ENCODE assay signal across 24 cellular contexts in the genomic region with DNA sequence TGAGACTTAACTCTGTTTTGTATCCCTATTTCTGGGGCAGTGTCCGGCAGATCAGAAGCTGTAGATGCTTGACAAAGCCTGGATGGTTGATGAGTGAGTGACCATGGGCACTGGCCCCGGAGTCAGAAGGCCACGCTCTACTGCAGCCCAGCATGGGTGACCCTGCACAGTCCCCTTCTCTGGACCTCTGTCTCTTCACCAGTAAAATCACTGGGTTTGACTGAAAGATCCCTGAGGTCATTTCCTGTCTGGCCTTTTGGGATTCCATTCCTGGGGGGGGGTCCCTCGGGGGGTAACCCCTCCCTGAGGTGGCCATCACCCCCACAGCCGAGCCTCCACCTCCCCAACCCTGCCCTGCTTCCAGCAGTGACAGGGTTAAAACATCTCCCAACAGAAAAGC.
"Had no signal": no experiment of that assay in that cellular context is flagged by ENCODE, and none has a peak within 500 bp of the region (broad histone marks: within the 10 kb centered on the region; RNA-seq: fewer than 3 reads in every experiment).

No MANE protein-coding gene starts in this region.

- H3K27me3 ChIP-seq: MG63, SJSA1 had no signal

- H3K4me3 ChIP-seq: MG63, SJSA1, SK-N-MC had no signal

- DNase-seq: Karpas-422, KG1, MG63, NCI-H1092, NCI-H1105 treated with DMSO at 0.1 percent for 48 hours, NCI-H1417 treated with DMSO at 0.1 percent for 48 hours, NCI-H146, NCI-H1694 treated with DMSO at 0.1 percent for 48 hours, NCI-H1930, NCI-H2081, NCI-H2107, NCI-H2171, NCI-H226, NCI-H446, NCI-H510A, NCI-H524 treated with DMSO at 0.1 percent for 48 hours, NCI-H69, NCI-H774, Right ventricle myocardium superior, RPMI8226, SIG-M5 had no signal

- H3K4me1 ChIP-seq: SJSA1 had no signal

- H3K9me3 ChIP-seq: MG63, SJSA1 had no signal

- H3K36me3 ChIP-seq: MG63, SJSA1 had no signal

- H3K27ac ChIP-seq: SJSA1, SK-N-MC had no signal

- FAIRE-seq: RCC 7860 had no signal
